ENCODE assay signal across 8 cellular contexts in genomic region chr21:31866077-31866511, GRCh38. TPM values are rescaled to one million over a fixed set of nuclear protein-coding genes. Genes with fewer than 3 reads are reported as not detected.
DNase-seq lines count a peak whose midpoint lies in the region; ATAC-seq, FAIRE-seq and TF ChIP-seq lines count a peak whose summit lies in the region.

No MANE protein-coding gene starts in this region.

- H3K9ac ChIP-seq in keratinocyte (ENCODE audit: control insufficient read depth, extremely low read depth, insufficient read depth, low read length) = no peak overlapping the region

- H3K4me3 Mint-ChIP-seq in Caco-2 (ENCODE audit: unreplicated experiment) = no peak overlapping the region

- no peak overlapping the region for H2AFZ ChIP-seq in keratinocyte (ENCODE audit: control insufficient read depth, low read length)

- no peak for ATAC-seq in HG02938 (IDR thresholded peaks at IDR 0.05; ENCODE audit: unreplicated experiment)

- TF ChIP-seq CTCF in Caco-2 (IDR thresholded peaks at IDR 0.05; ENCODE audit: insufficient read depth in 1 of 2, low read depth in 1 of 2, low read length in 1 of 2, severe bottlenecking in 1 of 2, unreplicated experiment in 1 of 2) (peak; percentile 77 to 83), cardiac fibroblast (IDR thresholded peaks at IDR 0.05; ENCODE audit: low read depth, low read length) (peak; percentile 82), keratinocyte (optimal IDR thresholded peaks at IDR 0.05 in 1 of 3, IDR thresholded peaks at IDR 0.05 in 1 of 3, conservative IDR thresholded peaks at IDR 0.05 in 1 of 3; ENCODE audit: extremely low read depth in 1 of 3, insufficient read depth in 2 of 3, low read length in 3 of 3) (peak; percentile 74 to 95 (median 76))

- H3K27me3 Mint-ChIP-seq in Caco-2 (ENCODE audit: insufficient read depth, unreplicated experiment) = peaks cover 12% of the 10 kb centered on the region

- no TSS peak for BruUV-seq in Caco-2 (replicated peaks; lab: Mats Ljungman, UMichigan)

- H4K20me1 ChIP-seq in keratinocyte (ENCODE audit: control insufficient read depth, extremely low read depth, insufficient read depth, low read length) = no peaks in the 10 kb centered on the region

- no peak for FAIRE-seq in keratinocyte (lab: Jason Lieb, UNC)

- H3K36me3 ChIP-seq in Caco-2 (ENCODE audit: control insufficient read depth, insufficient read depth, low read length) (no peaks in the 10 kb centered on the region), keratinocyte (ENCODE audit: control insufficient read depth in 2 of 2, extremely low read depth in 1 of 2, insufficient read depth in 2 of 2, low read length in 2 of 2) (no peaks in the 10 kb centered on the region)

- H3K4me3 ChIP-seq in Caco-2 (ENCODE audit: low read depth, low read length) = no peak overlapping the region
- no peak overlapping the region for H3K4me3 ChIP-seq in cardiac fibroblast (replicated peaks in 1 of 2; ENCODE audit: low read depth in 2 of 2, low read length in 2 of 2)
- H3K4me3 ChIP-seq in keratinocyte (ENCODE audit: control insufficient read depth in 2 of 3, extremely low read depth in 1 of 3, insufficient read depth in 2 of 3, low read depth in 1 of 3, low read length in 3 of 3) = no peak overlapping the region

- no peaks in the 10 kb centered on the region for H3K36me3 Mint-ChIP-seq in Caco-2 (ENCODE audit: insufficient read depth, unreplicated experiment)

- no peak overlapping the region for H3K27ac ChIP-seq in keratinocyte (ENCODE audit: control insufficient read depth, insufficient read depth, low read length)

- CTCF ChIA-PET in Caco-2 (lab: Charles Lee) = interaction anchor here (2.1 kb wide), 1 partner anchor 392 kb away, joined by 8 read pairs; no protein-coding TSS in a partner anchor

- H3K9me1 ChIP-seq in keratinocyte (ENCODE audit: control insufficient read depth, extremely low read depth, insufficient read depth, low read length) = no peaks in the 10 kb centered on the region

- dilution Hi-C loops in keratinocyte (cut with MboI; ENCODE audit: extremely low pct_ligation_motif_present, low sequenced_read_pairs) = no loop called here

- peak; percentile 79 to 82 for DNase-seq in Caco-2
- peak; percentile 22 for DNase-seq in HCEC 1CT
- peak; percentile 80 for DNase-seq in NCI-H2171 (lab: John Stamatoyannopoulos, UW)
- peak; percentile 13 to 49 (median 32) for DNase-seq in activated CD4-positive, CD25-positive, alpha-beta regulatory T cell (lab: John Stamatoyannopoulos, UW)
- peak; percentile 62 to 79 for DNase-seq in cardiac fibroblast (ENCODE audit: low read depth in 2 of 2)
- DNase-seq in keratinocyte (ENCODE audit: low read depth, low spot score) = peak; percentile 7
- peak; percentile 41 to 69 (median 56) for DNase-seq in stimulated activated CD4-positive, alpha-beta T cell treated with anti-CD3 and anti-CD28 coated beads, Interleukin-1b, Interleukin-23, amount 100 ng/mL, for 24 hours (ENCODE audit: low read depth in 4 of 4, low spot score in 1 of 4)

- H3K4me1 ChIP-seq in Caco-2 = no peaks in the 10 kb centered on the region
- no peaks in the 10 kb centered on the region for H3K4me1 ChIP-seq in keratinocyte (ENCODE audit: control insufficient read depth, extremely low read depth, insufficient read depth, low read length)

- H3K9me3 ChIP-seq in Caco-2 (no peaks in the 10 kb centered on the region), keratinocyte (ENCODE audit: control insufficient read depth, low read depth, low read length) (no peaks in the 10 kb centered on the region)

- no peaks in the 10 kb centered on the region for H3K4me1 Mint-ChIP-seq in Caco-2 (ENCODE audit: low read depth, unreplicated experiment)

- H3K79me2 ChIP-seq in keratinocyte (ENCODE audit: control insufficient read depth, insufficient read depth, low read length) = no peaks in the 10 kb centered on the region

- no peaks in the 10 kb centered on the region for H3K9me3 Mint-ChIP-seq in Caco-2 (ENCODE audit: unreplicated experiment)

- H3K27ac Mint-ChIP-seq in Caco-2 (ENCODE audit: unreplicated experiment) = no peak overlapping the region

- no peak overlapping the region for H3K4me2 ChIP-seq in keratinocyte (ENCODE audit: control insufficient read depth, extremely low read depth, insufficient read depth, low read depth, low read length)

- POLR2A ChIA-PET in Caco-2 (lab: Charles Lee) = no interaction called here

- intact Hi-C loops in Caco-2 (cut with micrococcal nuclease; ENCODE audit: unreplicated experiment) = loop anchor here (1.0 to 2.0 kb wide), 2 partner anchors 79 to 392 kb away; no protein-coding TSS in a partner anchor

- H3K27me3 ChIP-seq in Caco-2 (replicated peaks; ENCODE audit: control insufficient read depth, insufficient read depth, low read length) (peaks cover 2% of the 10 kb centered on the region), keratinocyte (ENCODE audit: control insufficient read depth, extremely low read depth, insufficient read depth, low read length) (peaks cover 12% of the 10 kb centered on the region)

RNA-seq across cellular contexts. Expression of gene HUNK, which starts 6.7 kb away (rescaled TPM):
- 4.8 and 7.5 TPM in 2 replicates for total RNA-seq in Caco-2 (2022)
- 0.01 to 0.03 TPM in 2 of 3 replicates, not detected in the other for polyA plus RNA-seq in keratinocyte
- polyA plus RNA-seq in keratinocyte (2011; ENCODE audit: low read depth) = not detected
- 0.01 TPM in 1 of 2 replicates, not detected in the other for polyA plus RNA-seq in keratinocyte (2011; cell fraction: cytosol; rRNA removed)
- polyA plus RNA-seq in keratinocyte (2011; cell fraction: nucleus; rRNA removed) = 0.03 and 0.14 TPM in 2 replicates
- 0.02 TPM in 1 of 2 replicates, not detected in the other for polyA plus RNA-seq in keratinocyte (2012; ENCODE audit: low replicate concordance)
- polyA minus RNA-seq in keratinocyte = 0.03 TPM in 1 of 3 replicates, not detected in the others
- polyA minus RNA-seq in keratinocyte (2011; cell fraction: cytosol; rRNA and poly(A)+ RNA removed) = not detected
- not detected in 2 replicates for polyA minus RNA-seq in keratinocyte (2011; cell fraction: nucleus; rRNA and poly(A)+ RNA removed)

Comparison
In these comparisons a context has a peak if more than half of its experiments do, and no peak if none do; other contexts are left out.
1. DNase-seq: peak in every context shown above with its lines; median percentile 80 in Caco-2; 80 in NCI-H2171; 70 in cardiac fibroblast; 56 in stimulated activated CD4-positive, alpha-beta T cell treated with anti-CD3 and anti-CD28 coated beads, Interleukin-1b, Interleukin-23, amount 100 ng/mL, for 24 hours; 32 in activated CD4-positive, CD25-positive, alpha-beta regulatory T cell; 22 in HCEC 1CT; 7 in keratinocyte.